8 cellular contexts compared by ENCODE assay signal in genomic region chr6:64280569-64280968, GRCh38.
DNase-seq lines count a peak whose midpoint lies in the region; ATAC-seq and TF ChIP-seq lines count a peak whose summit lies in the region.

No MANE protein-coding gene starts in this region.

- DNase-seq in GM13976 (ENCODE audit: low spot score) (peak; percentile 21), NCI-H146 (lab: John Stamatoyannopoulos, UW) (peak; percentile 17), T47D (ENCODE audit: low read depth in 1 of 2, low spot score in 1 of 2) (peak; percentile 3 to 66), left lung (no peak), DMS79 treated with DMSO at 0.1 percent for 48 hours (lab: John Stamatoyannopoulos, UW) (no peak)

- no peaks in the 10 kb centered on the region for H4K20me1 ChIP-seq in neural cell (ENCODE audit: insufficient read depth)

- H3K27me3 ChIP-seq in neural cell (ENCODE audit: insufficient read depth, low read depth, low read length) (no peaks in the 10 kb centered on the region), left lung (no peaks in the 10 kb centered on the region)

- H3K36me3 ChIP-seq in neural cell (ENCODE audit: insufficient read depth, low read length) (no peaks in the 10 kb centered on the region), left lung (no peaks in the 10 kb centered on the region)

- TF ChIP-seq CTCF in GM13976 (IDR thresholded peaks at IDR 0.05; ENCODE audit: borderline replicate concordance, control extremely low read depth, extremely low read depth, insufficient read depth, missing control alignments) (peak; percentile 16), neural cell (IDR thresholded peaks at IDR 0.05; ENCODE audit: poor library complexity, severe bottlenecking) (peak; percentile 87), left lung (IDR thresholded peaks at IDR 0.05) (peak in 1 of 2 donors; percentile 27)

- H2AFZ ChIP-seq in neural cell (ENCODE audit: low read depth, low read length) = no peak overlapping the region

- H3K4me2 ChIP-seq in neural cell (ENCODE audit: low read length) = no peak overlapping the region

- in situ Hi-C loops in GM13976 (cut with MboI; ENCODE audit: low sequenced_read_pairs, unreplicated experiment) = no loop called here
- in situ Hi-C loops in T47D (cut with HindIII; ENCODE audit: low pct_unique_long_range_greater_than_20kb, low sequenced_read_pairs) = no loop called here

- H3K79me2 ChIP-seq in neural cell (replicated peaks; ENCODE audit: insufficient read depth, low read length) = no peaks in the 10 kb centered on the region

- no peaks in the 10 kb centered on the region for H3K9me2 ChIP-seq in neural cell (ENCODE audit: insufficient read depth, low read length)

- intact Hi-C loops in left lung (cut with DNase I) = no loop called here

- H3K4me3 ChIP-seq in neural cell (ENCODE audit: low read length) (no peak overlapping the region), left lung (no peak overlapping the region)

- ATAC-seq in HG02981 (IDR thresholded peaks at IDR 0.05; ENCODE audit: unreplicated experiment) (no peak), left lung (no peak), HG03039 (IDR thresholded peaks at IDR 0.05; ENCODE audit: unreplicated experiment) (no peak)

- no peaks in the 10 kb centered on the region for H3K4me1 ChIP-seq in left lung

- no peaks in the 10 kb centered on the region for H3F3A ChIP-seq in neural cell (ENCODE audit: insufficient read depth, low read length, poor library complexity, severe bottlenecking)

- TF ChIP-seq EP300 in neural cell (conservative IDR thresholded peaks at IDR 0.05; ENCODE audit: poor library complexity, severe bottlenecking) = no peak

- H3K9me3 ChIP-seq in neural cell (ENCODE audit: low read length) = peaks cover 3% of the 10 kb centered on the region
- H3K9me3 ChIP-seq in left lung = no peaks in the 10 kb centered on the region

- peak; percentile 94 for TF ChIP-seq RAD21 in neural cell (conservative IDR thresholded peaks at IDR 0.05)

- H3K27ac ChIP-seq in neural cell (ENCODE audit: low read length) = no peak overlapping the region
- H3K27ac ChIP-seq in left lung = no peak overlapping the region

- H3K9ac ChIP-seq in neural cell (ENCODE audit: low read length) = no peak overlapping the region

TF ChIP-seq in neural cell, 6 proteins besides CTCF, POLR2A, EP300 and RAD21:
- TF ChIP-seq EZH2 (IDR thresholded peaks at IDR 0.05; ENCODE audit: borderline replicate concordance, insufficient read depth, low read length, poor library complexity, severe bottlenecking) = no peak
- peak; percentile 86 for TF ChIP-seq SMC3 (conservative IDR thresholded peaks at IDR 0.05; ENCODE audit: poor library complexity)
- TF ChIP-seq MXI1 (conservative IDR thresholded peaks at IDR 0.05; ENCODE audit: poor library complexity, severe bottlenecking) = no peak

Comparison
In these comparisons a context has a peak if more than half of its experiments do, and no peak if none do; other contexts are left out.
1. DNase-seq: peak in GM13976 (single experiment), NCI-H146 (single experiment) and T47D (2 of 2); none in left lung (0 of 2) and DMS79 treated with DMSO at 0.1 percent for 48 hours (single experiment).